In the genomic region with DNA sequence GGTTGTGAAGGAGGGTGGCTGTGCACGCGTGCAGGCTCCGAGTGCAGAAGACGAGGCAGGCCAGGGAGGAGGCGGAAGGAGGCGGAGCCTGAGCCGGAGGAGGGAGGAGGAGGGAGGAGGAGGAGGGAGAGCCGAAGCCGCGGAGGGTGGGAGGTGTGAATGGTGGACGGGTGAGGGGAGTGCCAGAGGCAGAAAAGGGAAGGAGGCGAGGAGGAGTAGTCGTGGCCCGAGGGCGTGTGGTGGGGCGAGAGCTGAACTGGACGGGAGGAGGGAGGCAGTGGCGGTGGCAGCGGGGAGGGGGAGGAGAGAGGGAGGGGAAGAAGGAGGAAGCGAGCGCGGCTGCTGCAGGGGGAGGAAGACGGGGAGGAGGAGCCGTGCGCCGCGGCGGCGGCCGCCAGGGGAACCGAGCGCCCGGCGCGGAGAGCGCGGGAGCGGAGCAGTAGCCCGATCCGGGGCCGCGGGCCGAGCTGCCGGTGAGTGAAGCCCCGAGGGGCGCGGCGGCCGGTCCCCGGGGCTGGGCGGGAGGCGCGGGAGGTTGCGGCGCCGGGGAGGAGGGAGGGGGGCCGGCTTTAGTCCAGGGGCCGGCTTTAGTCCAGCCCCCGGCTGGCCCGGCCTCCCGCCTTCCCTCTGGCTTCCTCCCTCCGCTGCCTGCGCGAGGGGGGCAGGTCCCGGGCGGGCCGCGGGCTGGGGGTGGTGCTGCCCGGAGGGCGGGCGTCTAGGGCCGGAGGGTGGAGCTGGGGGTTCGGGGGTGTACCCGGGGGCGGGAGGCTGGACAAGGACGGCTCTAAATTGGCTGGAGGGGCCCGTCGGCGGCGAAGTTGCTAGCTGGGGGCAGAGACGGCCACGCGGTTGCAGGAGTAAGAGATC, we compare ENCODE assay signal across 8 cellular contexts. TPM values are rescaled to one million over a fixed set of nuclear protein-coding genes. Genes with fewer than 3 reads are reported as not detected.
DNase-seq lines count a peak whose midpoint lies in the region; ATAC-seq and TF ChIP-seq lines count a peak whose summit lies in the region.

A gene (plus strand): TSS at position 815 of the 867 bp plus-strand sequence. CDS start 661 bp downstream, outside the sequence.

- no peaks in the 10 kb centered on the region for H3K36me3 Mint-ChIP-seq in WTC11

- H3K4me3 Mint-ChIP-seq in WTC11, result peak within 1 kb of the TSS; percentile 83

- TF ChIP-seq CTCF in WTC11 (IDR thresholded peaks at IDR 0.05), result no peak
- TF ChIP-seq CTCF in cardiac fibroblast (IDR thresholded peaks at IDR 0.05; ENCODE audit: low read depth, low read length), result no peak

- no peaks in the 10 kb centered on the region; the same call in 1 of the 2 replicates for H3K27me3 Mint-ChIP-seq in WTC11 (ENCODE audit: low read depth)

- no peaks in the 10 kb centered on the region for H3K9me3 Mint-ChIP-seq in WTC11

- POLR2A ChIA-PET in WTC11 (lab: Charles Lee), result no interaction called here

- DNase-seq in A172 (ENCODE audit: low spot score), result peak; percentile 37
- DNase-seq in NCI-H2171 treated with DMSO at 0.1 percent for 48 hours (lab: John Stamatoyannopoulos, UW), result peak; percentile 69
- DNase-seq in WTC11 (ENCODE audit: low spot score), result peak; percentile 72
- DNase-seq in cardiac fibroblast (ENCODE audit: low read depth in 2 of 2), result peak; percentile 74 to 89
- peak; percentile 80 for DNase-seq in iris pigment epithelial cell (ENCODE audit: low read depth)
- DNase-seq in stimulated activated CD4-positive, alpha-beta T cell treated with anti-CD3 and anti-CD28 coated beads, Interleukin-12 subunit alpha, Interleukin-12 subunit beta, amount 100 ng/mL, for 4 hours, result peak; percentile 76

- ATAC-seq in GM18858 (IDR thresholded peaks at IDR 0.05; ENCODE audit: unreplicated experiment), result peak; percentile 50
- ATAC-seq in HG03066 (IDR thresholded peaks at IDR 0.05; ENCODE audit: low read depth, unreplicated experiment), result peak; percentile 78
- ATAC-seq in WTC11, result peak; percentile 71

- peaks cover 25% of the 10 kb centered on the region for H3K4me1 Mint-ChIP-seq in WTC11

- H3K27ac Mint-ChIP-seq in WTC11, result no peak within 1 kb of the TSS; the same call in 1 of the 2 replicates

- CTCF ChIA-PET in WTC11 (lab: Charles Lee), result interaction anchor here (1.1 to 1.2 kb wide), 2 partner anchors 144 to 416 kb away, joined by 4 read pairs; no protein-coding TSS in a partner anchor

- peak within 1 kb of the TSS; percentile 69 to 71 for H3K4me3 ChIP-seq in cardiac fibroblast (replicated peaks in 1 of 2; ENCODE audit: low read depth in 2 of 2, low read length in 2 of 2)

TF ChIP-seq in WTC11, 78 proteins besides CTCF, POLR2A, EP300 and RAD21:
- TF ChIP-seq NFE2L1 (CRISPR knock-in tag; IDR thresholded peaks at IDR 0.05) (peak; percentile 63; the same call in 1 of the 2 replicates), SP1 (CRISPR knock-in tag; conservative IDR thresholded peaks at IDR 0.05) (peak; percentile 31; the same call in 1 of the 2 replicates), SMAD3 (CRISPR knock-in tag; IDR thresholded peaks at IDR 0.05; ENCODE audit: borderline replicate concordance) (no peak), JUN (CRISPR knock-in tag; IDR thresholded peaks at IDR 0.05) (no peak), ZNF263 (CRISPR knock-in tag; IDR thresholded peaks at IDR 0.05; ENCODE audit: low read depth) (peak; percentile 96)
- TF ChIP-seq, protein P1, sequence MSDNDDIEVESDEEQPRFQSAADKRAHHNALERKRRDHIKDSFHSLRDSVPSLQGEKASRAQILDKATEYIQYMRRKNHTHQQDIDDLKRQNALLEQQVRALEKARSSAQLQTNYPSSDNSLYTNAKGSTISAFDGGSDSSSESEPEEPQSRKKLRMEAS (CRISPR knock-in tag; IDR thresholded peaks at IDR 0.05), result peak; percentile 51; the same call in 1 of the 2 replicates
- TF ChIP-seq, protein P2, sequence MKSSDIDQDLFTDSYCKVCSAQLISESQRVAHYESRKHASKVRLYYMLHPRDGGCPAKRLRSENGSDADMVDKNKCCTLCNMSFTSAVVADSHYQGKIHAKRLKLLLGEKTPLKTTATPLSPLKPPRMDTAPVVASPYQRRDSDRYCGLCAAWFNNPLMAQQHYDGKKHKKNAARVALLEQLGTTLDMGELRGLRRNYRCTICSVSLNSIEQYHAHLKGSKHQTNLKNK (CRISPR knock-in tag; IDR thresholded peaks at IDR 0.05), result no peak
TF ChIP-seq in WTC11: peak in this region for 4.

RNA-seq across cellular contexts. Expression of the gene that starts here (rescaled TPM):
- 6.5 and 9.6 TPM in 2 replicates for total RNA-seq in A172 (2014; rRNA removed; shearing (Covaris generic))
- total RNA-seq in WTC11 (2021), result 16.0 to 22.3 TPM (median 19.2 TPM) in 3 replicates

Comparison
In these comparisons a context has a peak if more than half of its experiments do, and no peak if none do; other contexts are left out.
1. Peak in every context shown above with its lines: DNase-seq, ATAC-seq and H3K4me3 ChIP-seq.